1 cellular context compared by ENCODE assay signal in genomic region chr1:201153474-201154388, GRCh38.
TF ChIP-seq lines count a peak whose summit lies in the region.

No MANE protein-coding gene starts in this region.

TF ChIP-seq in K562, 482 proteins besides CTCF, POLR2A, EP300 and RAD21 (continued from another document and continues in another):
- TF ChIP-seq ZBTB40 (IDR thresholded peaks at IDR 0.05) (no peak), ZBTB40 (CRISPR knock-in tag; IDR thresholded peaks at IDR 0.05) (no peak), FOXP4 (CRISPR knock-in tag; IDR thresholded peaks at IDR 0.05; ENCODE audit: borderline replicate concordance) (no peak), SREBF1 (IDR thresholded peaks at IDR 0.05; ENCODE audit: borderline replicate concordance, low read depth, low read length) (no peak), SAP30 (IDR thresholded peaks at IDR 0.05; ENCODE audit: borderline replicate concordance, insufficient read depth, low read depth, low read length, poor library complexity, severe bottlenecking) (no peak), ELF2 (CRISPR knock-in tag; IDR thresholded peaks at IDR 0.05) (peak; percentile 31; the same call in 1 of the 2 replicates), MBD2 (IDR thresholded peaks at IDR 0.05; ENCODE audit: borderline replicate concordance, low read depth) (peak; percentile 48; the same call in 1 of the 2 replicates), NFYB (IDR thresholded peaks at IDR 0.05; ENCODE audit: extremely low read depth, insufficient read length) (no peak), ZNF668 (CRISPR knock-in tag; IDR thresholded peaks at IDR 0.05) (no peak), SMARCE1 (IDR thresholded peaks at IDR 0.05) (peak; percentile 94), PHF8 (IDR thresholded peaks at IDR 0.05; ENCODE audit: borderline replicate concordance, low read length) (peak; percentile 63), ZNF407 (IDR thresholded peaks at IDR 0.05; ENCODE audit: low read depth) (no peak), KLF10 (CRISPR knock-in tag; IDR thresholded peaks at IDR 0.05) (no peak), MBD1 (CRISPR knock-in tag; IDR thresholded peaks at IDR 0.05) (no peak), HSF4 (CRISPR knock-in tag; IDR thresholded peaks at IDR 0.05; ENCODE audit: borderline replicate concordance) (no peak), SLC30A9 (CRISPR knock-in tag; IDR thresholded peaks at IDR 0.05) (no peak), DLX4 (CRISPR knock-in tag; IDR thresholded peaks at IDR 0.05) (no peak), RBM17 (IDR thresholded peaks at IDR 0.05; ENCODE audit: borderline replicate concordance, low read depth, low read length) (no peak), PHF20 (IDR thresholded peaks at IDR 0.05; ENCODE audit: partially characterized antibody) (no peak), NCOA6 (IDR thresholded peaks at IDR 0.05) (peak; percentile 54; the same call in 1 of the 2 replicates), ZSCAN32 (CRISPR knock-in tag; IDR thresholded peaks at IDR 0.05) (no peak), BRCA1 (IDR thresholded peaks at IDR 0.05) (no peak), BRCA1 (CRISPR knock-in tag; IDR thresholded peaks at IDR 0.05) (no peak), TRIM24 (IDR thresholded peaks at IDR 0.05) (peak; percentile 81 to 91), NONO (IDR thresholded peaks at IDR 0.05; ENCODE audit: low read depth in 2 of 2, low read length in 1 of 2) (no peak; a peak in 1 of 4 replicates)
- TF ChIP-seq, protein P1, sequence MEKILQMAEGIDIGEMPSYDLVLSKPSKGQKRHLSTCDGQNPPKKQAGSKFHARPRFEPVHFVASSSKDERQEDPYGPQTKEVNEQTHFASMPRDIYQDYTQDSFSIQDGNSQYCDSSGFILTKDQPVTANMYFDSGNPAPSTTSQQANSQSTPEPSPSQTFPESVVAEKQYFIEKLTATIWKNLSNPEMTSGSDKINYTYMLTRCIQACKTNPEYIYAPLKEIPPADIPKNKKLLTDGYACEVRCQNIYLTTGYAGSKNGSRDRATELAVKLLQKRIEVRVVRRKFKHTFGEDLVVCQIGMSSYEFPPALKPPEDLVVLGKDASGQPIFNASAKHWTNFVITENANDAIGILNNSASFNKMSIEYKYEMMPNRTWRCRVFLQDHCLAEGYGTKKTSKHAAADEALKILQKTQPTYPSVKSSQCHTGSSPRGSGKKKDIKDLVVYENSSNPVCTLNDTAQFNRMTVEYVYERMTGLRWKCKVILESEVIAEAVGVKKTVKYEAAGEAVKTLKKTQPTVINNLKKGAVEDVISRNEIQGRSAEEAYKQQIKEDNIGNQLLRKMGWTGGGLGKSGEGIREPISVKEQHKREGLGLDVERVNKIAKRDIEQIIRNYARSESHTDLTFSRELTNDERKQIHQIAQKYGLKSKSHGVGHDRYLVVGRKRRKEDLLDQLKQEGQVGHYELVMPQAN (IDR thresholded peaks at IDR 0.05; ENCODE audit: borderline replicate concordance), result no peak
- TF ChIP-seq, protein P2, sequence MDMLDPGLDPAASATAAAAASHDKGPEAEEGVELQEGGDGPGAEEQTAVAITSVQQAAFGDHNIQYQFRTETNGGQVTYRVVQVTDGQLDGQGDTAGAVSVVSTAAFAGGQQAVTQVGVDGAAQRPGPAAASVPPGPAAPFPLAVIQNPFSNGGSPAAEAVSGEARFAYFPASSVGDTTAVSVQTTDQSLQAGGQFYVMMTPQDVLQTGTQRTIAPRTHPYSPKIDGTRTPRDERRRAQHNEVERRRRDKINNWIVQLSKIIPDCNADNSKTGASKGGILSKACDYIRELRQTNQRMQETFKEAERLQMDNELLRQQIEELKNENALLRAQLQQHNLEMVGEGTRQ (CRISPR knock-in tag; IDR thresholded peaks at IDR 0.05), result no peak
- TF ChIP-seq, protein P3, sequence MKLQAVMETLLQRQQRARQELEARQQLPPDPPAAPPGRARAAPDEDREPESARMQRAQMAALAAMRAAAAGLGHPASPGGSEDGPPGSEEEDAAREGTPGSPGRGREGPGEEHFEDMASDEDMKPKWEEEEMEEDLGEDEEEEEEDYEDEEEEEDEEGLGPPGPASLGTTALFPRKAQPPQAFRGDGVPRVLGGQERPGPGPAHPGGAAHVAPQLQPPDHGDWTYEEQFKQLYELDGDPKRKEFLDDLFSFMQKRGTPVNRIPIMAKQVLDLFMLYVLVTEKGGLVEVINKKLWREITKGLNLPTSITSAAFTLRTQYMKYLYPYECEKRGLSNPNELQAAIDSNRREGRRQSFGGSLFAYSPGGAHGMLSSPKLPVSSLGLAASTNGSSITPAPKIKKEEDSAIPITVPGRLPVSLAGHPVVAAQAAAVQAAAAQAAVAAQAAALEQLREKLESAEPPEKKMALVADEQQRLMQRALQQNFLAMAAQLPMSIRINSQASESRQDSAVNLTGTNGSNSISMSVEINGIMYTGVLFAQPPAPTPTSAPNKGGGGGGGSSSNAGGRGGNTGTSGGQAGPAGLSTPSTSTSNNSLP (IDR thresholded peaks at IDR 0.05; ENCODE audit: borderline replicate concordance, low read depth, low read length), result no peak
